8 cellular contexts compared by ENCODE assay signal in genomic region chr6:125985967-125986294, GRCh38. TPM values are rescaled to one million over a fixed set of nuclear protein-coding genes. Genes with fewer than 3 reads are reported as not detected.
A peak's percentile ranks its signal among the peaks of the same experiment; 100 is the strongest.
DNase-seq lines count a peak whose midpoint lies in the region; ATAC-seq and TF ChIP-seq lines count a peak whose summit lies in the region.

No MANE protein-coding gene starts in this region.

- no peak for TF ChIP-seq POLR2A in uterus (IDR thresholded peaks at IDR 0.05)

- H3K4me3 ChIP-seq in cardiac muscle cell = peak overlapping the region; percentile 74
- peak overlapping the region; percentile 96 for H3K4me3 ChIP-seq in choroid plexus epithelial cell (ENCODE audit: low read depth, low read length)
- peak overlapping the region; percentile 67 for H3K4me3 ChIP-seq in mesodermal cell (ENCODE audit: extremely low read depth, insufficient read depth, low read length, poor library complexity, severe bottlenecking)
- peak overlapping the region; percentile 62 to 69 for H3K4me3 ChIP-seq in uterus

- no peaks in the 10 kb centered on the region for H3K9me3 ChIP-seq in cardiac muscle cell (ENCODE audit: low read depth)
- no peaks in the 10 kb centered on the region for H3K9me3 ChIP-seq in mesodermal cell (ENCODE audit: control insufficient read depth, low read length)
- no peaks in the 10 kb centered on the region for H3K9me3 ChIP-seq in uterus

- intact Hi-C loops in left ventricle myocardium superior (cut with micrococcal nuclease) (no loop called here), uterus (cut with DNase I; ENCODE audit: low total_unique reads) (no loop called here)

- no peak for DNase-seq in cardiac muscle cell (ENCODE audit: low read depth in 1 of 2, low spot score in 1 of 2)
- no peak for DNase-seq in left ventricle myocardium superior
- DNase-seq in choroid plexus epithelial cell (ENCODE audit: low read depth) = no peak
- DNase-seq in uterus = no peak
- DNase-seq in NCI-H1048 (lab: John Stamatoyannopoulos, UW) = no peak
- DNase-seq in activated effector memory CD4-positive, alpha-beta T cell treated with anti-CD3 and anti-CD28 coated beads, Interleukin-2, amount 50 U/mL, for 16 hours = no peak

- no peak for TF ChIP-seq CTCF in cardiac muscle cell (IDR thresholded peaks at IDR 0.05; ENCODE audit: low read depth, low read length)
- no peak for TF ChIP-seq CTCF in choroid plexus epithelial cell (conservative IDR thresholded peaks at IDR 0.05; ENCODE audit: low read depth, low read length)
- no peak for TF ChIP-seq CTCF in uterus (IDR thresholded peaks at IDR 0.05)

- no peaks in the 10 kb centered on the region for H3K36me3 ChIP-seq in cardiac muscle cell
- H3K36me3 ChIP-seq in mesodermal cell (ENCODE audit: control insufficient read depth, insufficient read depth, low read length) = no peaks in the 10 kb centered on the region
- H3K36me3 ChIP-seq in uterus = no peaks in the 10 kb centered on the region

- H3K27me3 ChIP-seq in cardiac muscle cell (no peaks in the 10 kb centered on the region), uterus (no peaks in the 10 kb centered on the region)

- peak overlapping the region; percentile 74 for H3K27ac ChIP-seq in cardiac muscle cell
- H3K27ac ChIP-seq in mesodermal cell (ENCODE audit: low read depth, low read length, severe bottlenecking) = no peak overlapping the region
- H3K27ac ChIP-seq in uterus = peak overlapping the region; percentile 80 to 82

- WGBS in mesodermal cell (ENCODE audit: insufficient coverage in 2 of 2), 2 experiments = 0% methylated on average over 1 of the region's 3 CpGs; no CpG with 5 or more reads in 1 of the 2 experiments

- no peak for ATAC-seq in left ventricle myocardium superior
- no peak for ATAC-seq in HG03025 (IDR thresholded peaks at IDR 0.05; ENCODE audit: low FRiP score, unreplicated experiment)

- H3K4me1 ChIP-seq in cardiac muscle cell (ENCODE audit: low read depth) = peaks cover 16% of the 10 kb centered on the region
- no peaks in the 10 kb centered on the region for H3K4me1 ChIP-seq in mesodermal cell (ENCODE audit: control insufficient read depth, insufficient read depth, low read length, poor library complexity, severe bottlenecking)
- no peaks in the 10 kb centered on the region for H3K4me1 ChIP-seq in uterus

RNA-seq across cellular contexts. Expression of gene TRMT11, which starts 0.4 kb away (rescaled TPM):
- 30.8 and 68.6 TPM in 2 replicates for total RNA-seq in cardiac muscle cell
- polyA plus RNA-seq in cardiac muscle cell = 46.5 and 67.6 TPM in 2 replicates
- 8.3 TPM for total RNA-seq in left ventricle myocardium superior
- 22.2 TPM for polyA plus RNA-seq in mesodermal cell (2013, experiment 1 of 2)
- polyA plus RNA-seq in mesodermal cell (2013, experiment 2 of 2) = 22.8 TPM
- 10 to 100 TPM; 21.5 to 69.2 (median 47.8) TPM for total RNA-seq in uterus

RNA-seq across cellular contexts. Expression of gene HINT3, which starts 29.4 kb away (rescaled TPM):
- total RNA-seq in cardiac muscle cell (34.5 and 43.3 TPM in 2 replicates), left ventricle myocardium superior (40.8 TPM), uterus (10 to 100 TPM; 13.1 to 49.3 (median 23.1) TPM)
- 30.8 and 35.2 TPM in 2 replicates for polyA plus RNA-seq in cardiac muscle cell
- 12.2 TPM for polyA plus RNA-seq in mesodermal cell (2013, experiment 1 of 2)
- 12.5 TPM for polyA plus RNA-seq in mesodermal cell (2013, experiment 2 of 2)
